Comparison of ENCODE assay signal across 18 cellular contexts in genomic region chr6:113068569-113068968, GRCh38.
DNase-seq lines count a peak whose midpoint lies in the region; TF ChIP-seq lines count a peak whose summit lies in the region.
"Had no signal": no experiment of that assay in that cellular context is flagged by ENCODE, and none has a peak within 500 bp of the region (broad histone marks: within the 10 kb centered on the region; RNA-seq: fewer than 3 reads in every experiment).

No MANE protein-coding gene starts in this region.

- H3K4me3 ChIP-seq in ACC112 (ENCODE audit: low read depth, low read length) (no peak overlapping the region), SJCRH30 (no peak overlapping the region), osteoblast (ENCODE audit: insufficient read depth, low read length) (no peak overlapping the region)
- H3K4me3 ChIP-seq: A549, GM23338, PC-9 had no signal

- H4K20me1 ChIP-seq in osteoblast (ENCODE audit: insufficient read depth, low read length): no peaks in the 10 kb centered on the region

- H3K27ac ChIP-seq in ACC112 (ENCODE audit: low read depth, low read length) (peak overlapping the region; percentile 54), SJCRH30 (peak overlapping the region; percentile 58; the same call in 1 of the 2 replicates), osteoblast (ENCODE audit: low read depth, low read length) (peak overlapping the region; percentile 86)
- H3K27ac ChIP-seq: A549, KMS-11, PC-9 had no signal

- H2AFZ ChIP-seq in ACC112 (ENCODE audit: low read length, unreplicated experiment): peak overlapping the region; percentile 87
- H2AFZ ChIP-seq in osteoblast (ENCODE audit: low read length): peak overlapping the region; percentile 40
- H2AFZ ChIP-seq: GM23338 had no signal

- peaks cover 42% of the 10 kb centered on the region for H3K4me1 ChIP-seq in ACC112 (ENCODE audit: control insufficient read depth, insufficient read depth, low read length, unreplicated experiment)
- H3K4me1 ChIP-seq in SJCRH30: peaks cover 47% of the 10 kb centered on the region
- peaks cover 42% of the 10 kb centered on the region for H3K4me1 ChIP-seq in osteoblast (ENCODE audit: insufficient read depth, low read length)

- H3K9me3 ChIP-seq in SJCRH30 (replicated peaks) (0 out of 2 replicates have a peak, but pooled peaks cover 5% of the 10 kb centered on the region), osteoblast (ENCODE audit: low read depth, low read length) (no peaks in the 10 kb centered on the region)

- TF ChIP-seq CTCF in osteoblast (IDR thresholded peaks at IDR 0.05; ENCODE audit: extremely low read depth, low read depth, low read length): no peak

- no peaks in the 10 kb centered on the region for H3K27me3 ChIP-seq in ACC112 (ENCODE audit: insufficient read depth, low read length)
- H3K27me3 ChIP-seq in SJCRH30: no peaks in the 10 kb centered on the region
- no peaks in the 10 kb centered on the region for H3K27me3 ChIP-seq in osteoblast (ENCODE audit: insufficient read depth, low read length)

- no peaks in the 10 kb centered on the region for H3K79me2 ChIP-seq in ACC112 (ENCODE audit: control insufficient read depth, insufficient read depth, low read length, unreplicated experiment)
- H3K79me2 ChIP-seq in osteoblast (ENCODE audit: insufficient read depth, low read length): no peaks in the 10 kb centered on the region

- peak overlapping the region; percentile 66 for H3K4me2 ChIP-seq in osteoblast (ENCODE audit: insufficient read depth, low read length)
- H3K4me2 ChIP-seq: A549, GM23338, KMS-11 had no signal

- H3K36me3 ChIP-seq in ACC112 (ENCODE audit: insufficient read depth, low read length) (no peaks in the 10 kb centered on the region), SJCRH30 (no peaks in the 10 kb centered on the region), osteoblast (ENCODE audit: insufficient read depth, low read length) (no peaks in the 10 kb centered on the region)

- DNase-seq in SJCRH30 (no peak), fibroblast of peridontal ligament (ENCODE audit: extremely low read depth) (peak; percentile 40), osteoblast (ENCODE audit: insufficient read length, low spot score, missing footprints) (no peak), NCI-H82 treated with DMSO at 0.1 percent for 48 hours (lab: John Stamatoyannopoulos, UW; ENCODE audit: unreplicated experiment) (no peak), RKO (ENCODE audit: low spot score) (no peak)
- no peak for DNase-seq in activated naive CD4-positive, alpha-beta T cell treated with Interleukin-2 at 50 U/mL for 16 hours
- DNase-seq: COR-L47, DMS153, NCI-H1048, NCI-H146, NCI-H2081, NCI-H510A, NCI-H82, PC-9 had no signal
